ENCODE assay signal across 28 cellular contexts in the genomic region with DNA sequence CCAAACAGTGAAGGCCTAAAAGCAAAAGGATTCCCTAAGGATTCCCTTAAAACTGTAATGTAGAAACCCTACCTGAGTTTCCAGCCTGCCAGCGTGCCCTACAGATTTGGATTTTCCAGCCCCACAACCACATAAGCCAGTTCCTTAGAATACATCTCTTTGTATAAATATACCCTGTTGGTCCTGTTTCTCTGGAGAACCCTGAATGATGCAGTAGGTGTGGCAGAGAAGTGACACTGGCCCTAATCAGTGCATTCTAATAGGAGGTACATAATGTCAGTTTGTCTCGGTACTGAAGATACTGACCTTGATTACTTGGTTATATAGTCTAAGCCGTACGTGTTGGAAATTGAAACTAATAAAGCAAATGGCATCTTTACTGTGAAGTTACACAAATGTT.
"Had no signal": no experiment of that assay in that cellular context is flagged by ENCODE, and none has a peak within 500 bp of the region (broad histone marks: within the 10 kb centered on the region; RNA-seq: fewer than 3 reads in every experiment).

No MANE protein-coding gene starts in this region.

- H3K36me3 Mint-ChIP-seq: stimulated activated effector memory CD8-positive, alpha-beta T cell treated with anti-CD3 and anti-CD28 coated beads, Interleukin-12 subunit alpha, Interleukin-12 subunit beta, amount 100 ng/mL, for 72 hours; stimulated activated memory B cell treated with anti-CD40 and anti-IgM and Interleukin-4, amounts not matched to agents 10 μg/mL and 1 μg/mL and 100 μg/mL, for 72 hours; stimulated activated naive B cell treated with anti-CD40 and anti-IgM and Interleukin-4, amounts not matched to agents 10 μg/mL and 1 μg/mL and 100 μg/mL, for 72 hours; type B pancreatic cell had no signal

- DNase-seq: stimulated activated CD4-positive, alpha-beta T cell treated with anti-CD3 and anti-CD28 coated beads, Interleukin-2, amount 100 ng/mL, for 48 hours; stimulated activated CD4-positive, alpha-beta T cell treated with anti-CD3 and anti-CD28 coated beads, Interleukin-4, amount 100 ng/mL, for 1 hour; stimulated activated CD4-positive, alpha-beta T cell treated with anti-CD3 and anti-CD28 coated beads, Interleukin-4, amount 100 ng/mL, for 24 hours; stimulated activated CD4-positive, alpha-beta T cell treated with anti-CD3 and anti-CD28 coated beads, Interleukin-4, amount 100 ng/mL, for 4 hours; stimulated activated CD8-positive, alpha-beta memory T cell treated with anti-CD3 and anti-CD28 coated beads, Interleukin-4, amount 100 ng/mL, for 48 hours; stimulated activated naive B cell treated with anti-CD40 and anti-IgM and Interleukin-4, amounts not matched to agents 10 μg/mL and 1 μg/mL and 100 μg/mL, for 72 hours; stimulated activated naive CD4-positive, alpha-beta T cell; stimulated activated naive CD4-positive, alpha-beta T cell treated with Interleukin-2 at 50 U/mL for 16 hours; stimulated activated naive CD8-positive, alpha-beta T cell treated with anti-CD3 and anti-CD28 coated beads, Interleukin-15, amount 100 ng/mL, for 72 hours; stimulated activated naive CD8-positive, alpha-beta T cell treated with anti-CD3 and anti-CD28 coated beads, Interleukin-15, Interleukin-2, amounts not matched to agents 100 U/mL and 50 U/mL, for 24 hours; stomach; substantia nigra; testis; thyroid gland; tibial artery; transverse colon; trophoblast cell; upper lobe of left lung; upper lobe of right lung; uterus had no signal

- H3K4me3 ChIP-seq: stomach, suprapubic skin, testis, thoracic aorta, thyroid gland, tibial artery, tibial nerve, transverse colon, upper lobe of left lung, upper lobe of right lung, uterus, vagina had no signal

- ATAC-seq: stimulated activated effector memory CD8-positive, alpha-beta T cell treated with anti-CD3 and anti-CD28 coated beads, Interleukin-12 subunit alpha, Interleukin-12 subunit beta, amount 100 ng/mL, for 72 hours; stimulated activated memory B cell treated with anti-CD40 and anti-IgM and Interleukin-4, amounts not matched to agents 10 μg/mL and 1 μg/mL and 100 μg/mL, for 72 hours; stimulated activated naive B cell treated with anti-CD40 and anti-IgM and Interleukin-4, amounts not matched to agents 10 μg/mL and 1 μg/mL and 100 μg/mL, for 72 hours; stimulated activated naive CD8-positive, alpha-beta T cell treated with anti-CD3 and anti-CD28 coated beads, Interleukin-15, amount 100 ng/mL, for 72 hours; stimulated activated naive CD8-positive, alpha-beta T cell treated with anti-CD3 and anti-CD28 coated beads, Interleukin-15, Interleukin-2, amounts not matched to agents 100 U/mL and 50 U/mL, for 24 hours; upper lobe of right lung had no signal

- H3K4me1 Mint-ChIP-seq: stimulated activated effector memory CD8-positive, alpha-beta T cell treated with anti-CD3 and anti-CD28 coated beads, Interleukin-12 subunit alpha, Interleukin-12 subunit beta, amount 100 ng/mL, for 72 hours; stimulated activated memory B cell treated with anti-CD40 and anti-IgM and Interleukin-4, amounts not matched to agents 10 μg/mL and 1 μg/mL and 100 μg/mL, for 72 hours; stimulated activated naive B cell treated with anti-CD40 and anti-IgM and Interleukin-4, amounts not matched to agents 10 μg/mL and 1 μg/mL and 100 μg/mL, for 72 hours; stimulated activated naive CD8-positive, alpha-beta T cell treated with anti-CD3 and anti-CD28 coated beads, Interleukin-15, amount 100 ng/mL, for 72 hours had no signal

- H3K9me3 ChIP-seq: suprapubic skin, testis, thoracic aorta, thyroid gland, transverse colon, upper lobe of right lung, uterus, vagina had no signal

- H3K27ac ChIP-seq: stomach, suprapubic skin, testis, thoracic aorta, thyroid gland, tibial artery, tibial nerve, transverse colon, upper lobe of left lung, upper lobe of right lung, uterus, vagina had no signal

- H3K27me3 ChIP-seq: stomach, suprapubic skin, testis, thyroid gland, tibial artery, tibial nerve, transverse colon, upper lobe of left lung, upper lobe of right lung, uterus, vagina had no signal

- H3K4me3 Mint-ChIP-seq: stimulated activated effector memory CD8-positive, alpha-beta T cell treated with anti-CD3 and anti-CD28 coated beads, Interleukin-12 subunit alpha, Interleukin-12 subunit beta, amount 100 ng/mL, for 72 hours; stimulated activated memory B cell treated with anti-CD40 and anti-IgM and Interleukin-4, amounts not matched to agents 10 μg/mL and 1 μg/mL and 100 μg/mL, for 72 hours; stimulated activated naive B cell treated with anti-CD40 and anti-IgM and Interleukin-4, amounts not matched to agents 10 μg/mL and 1 μg/mL and 100 μg/mL, for 72 hours; stimulated activated naive CD8-positive, alpha-beta T cell treated with anti-CD3 and anti-CD28 coated beads, Interleukin-15, amount 100 ng/mL, for 72 hours; stimulated activated naive CD8-positive, alpha-beta T cell treated with anti-CD3 and anti-CD28 coated beads, Interleukin-15, Interleukin-2, amounts not matched to agents 100 ng/mL and 50 ng/mL, for 24 hours; type B pancreatic cell had no signal

- H3K36me3 ChIP-seq: stomach, suprapubic skin, thoracic aorta, thyroid gland, tibial artery, tibial nerve, transverse colon, upper lobe of left lung, upper lobe of right lung, uterus, vagina had no signal

- H3K4me1 ChIP-seq: testis, uterus had no signal

- H3K27ac Mint-ChIP-seq: stimulated activated effector memory CD8-positive, alpha-beta T cell treated with anti-CD3 and anti-CD28 coated beads, Interleukin-12 subunit alpha, Interleukin-12 subunit beta, amount 100 ng/mL, for 72 hours; stimulated activated memory B cell treated with anti-CD40 and anti-IgM and Interleukin-4, amounts not matched to agents 10 μg/mL and 1 μg/mL and 100 μg/mL, for 72 hours; stimulated activated naive B cell treated with anti-CD40 and anti-IgM and Interleukin-4, amounts not matched to agents 10 μg/mL and 1 μg/mL and 100 μg/mL, for 72 hours; stimulated activated naive CD8-positive, alpha-beta T cell treated with anti-CD3 and anti-CD28 coated beads, Interleukin-15, amount 100 ng/mL, for 72 hours; stimulated activated naive CD8-positive, alpha-beta T cell treated with anti-CD3 and anti-CD28 coated beads, Interleukin-15, Interleukin-2, amounts not matched to agents 100 ng/mL and 50 ng/mL, for 24 hours; type B pancreatic cell had no signal

- H3K27me3 Mint-ChIP-seq: stimulated activated memory B cell treated with anti-CD40 and anti-IgM and Interleukin-4, amounts not matched to agents 10 μg/mL and 1 μg/mL and 100 μg/mL, for 72 hours; stimulated activated naive B cell treated with anti-CD40 and anti-IgM and Interleukin-4, amounts not matched to agents 10 μg/mL and 1 μg/mL and 100 μg/mL, for 72 hours; stimulated activated naive CD8-positive, alpha-beta T cell treated with anti-CD3 and anti-CD28 coated beads, Interleukin-15, amount 100 ng/mL, for 72 hours; stimulated activated naive CD8-positive, alpha-beta T cell treated with anti-CD3 and anti-CD28 coated beads, Interleukin-15, Interleukin-2, amounts not matched to agents 100 ng/mL and 50 ng/mL, for 24 hours; type B pancreatic cell had no signal
